8 cellular contexts compared by ENCODE assay signal in the genomic region with DNA sequence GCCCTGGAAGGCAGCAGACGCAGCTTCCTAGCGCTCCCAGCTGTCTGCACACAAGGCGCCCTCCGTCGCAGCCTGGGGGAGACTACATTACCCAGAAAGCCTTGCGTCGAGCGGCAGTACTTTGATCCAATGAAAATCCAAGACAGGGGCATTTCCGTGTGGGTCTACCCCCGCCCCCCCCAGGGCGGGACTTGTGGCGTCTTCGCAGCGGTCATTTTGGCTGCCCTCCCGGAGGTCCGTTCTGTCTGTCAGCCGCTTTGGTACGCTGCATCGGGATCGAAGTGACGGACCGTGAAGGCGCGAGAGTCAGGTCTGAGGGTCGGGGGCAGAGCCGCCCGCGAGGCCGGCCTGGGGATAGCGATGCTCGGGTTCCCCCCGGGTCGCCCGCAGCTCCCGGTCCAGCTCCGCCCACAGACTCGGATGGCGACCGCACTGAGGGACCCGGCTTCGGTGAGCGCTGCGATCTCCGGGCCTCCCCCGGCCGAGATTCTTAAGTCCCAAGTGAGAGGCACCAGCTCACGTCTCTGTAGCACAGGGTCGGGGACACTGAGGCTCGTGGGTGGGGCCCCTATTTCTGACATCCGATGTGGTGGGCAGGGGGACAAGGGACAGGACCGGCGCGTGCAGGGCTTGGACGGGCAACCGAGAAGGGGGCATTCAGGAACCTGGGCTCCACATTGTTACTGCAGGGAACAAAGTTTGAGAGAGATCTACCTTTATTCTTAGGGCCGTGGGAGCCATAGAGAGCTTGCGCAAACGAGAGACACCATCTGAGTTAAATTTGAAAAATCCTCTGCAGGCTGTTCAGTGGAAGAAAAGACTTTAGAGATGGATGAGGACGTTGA. TPM values are rescaled to one million over a fixed set of nuclear protein-coding genes. Genes with fewer than 3 reads are reported as not detected.
DNase-seq lines count a peak whose midpoint lies in the region; ATAC-seq and TF ChIP-seq lines count a peak whose summit lies in the region.

ZNF211 (plus strand) TSS at position 182 of the 845 bp plus-strand sequence; CDS start at position 361, 179 bp downstream.

- peak within 1 kb of the TSS; percentile 66; the same call in 1 of the 2 replicates for H3K27ac Mint-ChIP-seq in GM23338
- H3K27ac Mint-ChIP-seq in nephron, result peak within 1 kb of the TSS in 2 of 3 experiments; percentile 30 to 80

- H3K4me1 Mint-ChIP-seq in GM23338 (peaks cover 16% of the 10 kb centered on the region), nephron (peaks cover 6% of the 10 kb centered on the region)

- DNase-seq in EL (peak; percentile 95), GM23338 (ENCODE audit: low spot score) (peak; percentile 98), LHCN-M2 (ENCODE audit: low read depth) (peak; percentile 94), SHP77 (lab: John Stamatoyannopoulos, UW) (peak; percentile 88 to 90), fibroblast of the conjunctiva (ENCODE audit: low read depth) (peak; percentile 87)
- DNase-seq in activated effector memory CD4-positive, alpha-beta T cell treated with Interleukin-2 at 50 U/mL for 16 hours, result peak; percentile 79
- DNase-seq in stimulated activated naive CD8-positive, alpha-beta T cell treated with anti-CD3 and anti-CD28 coated beads, Interleukin-15, Interleukin-2, amounts not matched to agents 100 U/mL and 50 U/mL, for 24 hours, result peak; percentile 83

- H3K36me3 ChIP-seq in GM23338 (ENCODE audit: insufficient read depth), result peaks cover 12% of the 10 kb centered on the region

- peaks cover 7% of the 10 kb centered on the region for H3K4me1 ChIP-seq in GM23338 (ENCODE audit: insufficient read depth)

- H3K27me3 Mint-ChIP-seq in GM23338 (ENCODE audit: insufficient read depth, low read depth, poor library complexity) (peaks cover 5% of the 10 kb centered on the region), nephron (ENCODE audit: low read depth) (no peaks in the 10 kb centered on the region)

- peaks cover 6% of the 10 kb centered on the region; the same call in 1 of the 2 replicates for H3K9me2 ChIP-seq in GM23338 (ENCODE audit: insufficient read depth)

- H3F3A ChIP-seq in GM23338 (replicated peaks; ENCODE audit: low read depth), result no peaks in the 10 kb centered on the region

- peaks cover 11% of the 10 kb centered on the region for H3K9me3 Mint-ChIP-seq in GM23338
- peaks cover 61% of the 10 kb centered on the region for H3K9me3 Mint-ChIP-seq in nephron

- H3K27me3 ChIP-seq in GM23338 (ENCODE audit: insufficient read depth), result no peaks in the 10 kb centered on the region

- H3K27ac ChIP-seq in GM23338 (ENCODE audit: low read depth), result no peak within 1 kb of the TSS

- TF ChIP-seq CTCF in GM23338 (conservative IDR thresholded peaks at IDR 0.05; ENCODE audit: low read depth in 2 of 2) (peak in 1 of 2 experiments; percentile 8; a peak in 1 of 4 replicates), nephron (IDR thresholded peaks at IDR 0.05; ENCODE audit: unreplicated experiment in 3 of 3) (no peak)

- H3K36me3 Mint-ChIP-seq in GM23338 (ENCODE audit: low read depth) (peaks cover 33% of the 10 kb centered on the region), nephron (ENCODE audit: low read depth) (peaks cover 95% of the 10 kb centered on the region)

- H2AFZ ChIP-seq in GM23338, result peak within 1 kb of the TSS; percentile 98

- H4K20me1 ChIP-seq in GM23338 (replicated peaks; ENCODE audit: insufficient read depth), result no peaks in the 10 kb centered on the region

- peak within 1 kb of the TSS; percentile 84 for H3K4me3 Mint-ChIP-seq in GM23338
- H3K4me3 Mint-ChIP-seq in nephron, result peak within 1 kb of the TSS; percentile 92 to 98 (median 94)

- peak within 1 kb of the TSS; percentile 98 for H3K4me3 ChIP-seq in GM23338

- H3K4me2 ChIP-seq in GM23338, result peak within 1 kb of the TSS; percentile 99

- peak; percentile 97 for ATAC-seq in GM23338
- ATAC-seq in stimulated activated naive CD8-positive, alpha-beta T cell treated with anti-CD3 and anti-CD28 coated beads, Interleukin-15, Interleukin-2, amounts not matched to agents 100 U/mL and 50 U/mL, for 24 hours, result peak; percentile 100

- peaks cover 9% of the 10 kb centered on the region; the same call in 1 of the 2 replicates for H3K79me2 ChIP-seq in GM23338 (replicated peaks; ENCODE audit: insufficient read depth)

TF ChIP-seq in GM23338, 12 proteins besides CTCF, POLR2A, EP300 and RAD21:
- TF ChIP-seq CREB1 (CRISPR knock-in tag; IDR thresholded peaks at IDR 0.05; ENCODE audit: low read depth) (peak; percentile 77), POLR2AphosphoS5 (IDR thresholded peaks at IDR 0.05; ENCODE audit: low read depth) (peak; percentile 82), ZNF114 (CRISPR knock-in tag; IDR thresholded peaks at IDR 0.05) (no peak)
- TF ChIP-seq, protein P1, sequence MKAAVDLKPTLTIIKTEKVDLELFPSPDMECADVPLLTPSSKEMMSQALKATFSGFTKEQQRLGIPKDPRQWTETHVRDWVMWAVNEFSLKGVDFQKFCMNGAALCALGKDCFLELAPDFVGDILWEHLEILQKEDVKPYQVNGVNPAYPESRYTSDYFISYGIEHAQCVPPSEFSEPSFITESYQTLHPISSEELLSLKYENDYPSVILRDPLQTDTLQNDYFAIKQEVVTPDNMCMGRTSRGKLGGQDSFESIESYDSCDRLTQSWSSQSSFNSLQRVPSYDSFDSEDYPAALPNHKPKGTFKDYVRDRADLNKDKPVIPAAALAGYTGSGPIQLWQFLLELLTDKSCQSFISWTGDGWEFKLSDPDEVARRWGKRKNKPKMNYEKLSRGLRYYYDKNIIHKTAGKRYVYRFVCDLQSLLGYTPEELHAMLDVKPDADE (IDR thresholded peaks at IDR 0.05), result peak; percentile 83
TF ChIP-seq in GM23338: peak in this region for 3.

RNA-seq across cellular contexts. Expression of gene ZNF211, which starts in this region (rescaled TPM):
- 13.8 and 14.2 TPM in 2 replicates for total RNA-seq in GM23338 (2014; rRNA removed; shearing (Covaris generic))
- polyA plus RNA-seq in GM23338 (2016; fragmentation: Nextera tagmentation; extraction: Ambion mirVana), result 5.3 and 9.7 TPM in 2 replicates
- 11.4 and 12.1 TPM in 2 replicates for total RNA-seq in LHCN-M2 (2014; rRNA removed)
- 6.0 TPM for polyA plus RNA-seq in LHCN-M2 (2012)
